ENCODE assay signal across 8 cellular contexts in the genomic region with DNA sequence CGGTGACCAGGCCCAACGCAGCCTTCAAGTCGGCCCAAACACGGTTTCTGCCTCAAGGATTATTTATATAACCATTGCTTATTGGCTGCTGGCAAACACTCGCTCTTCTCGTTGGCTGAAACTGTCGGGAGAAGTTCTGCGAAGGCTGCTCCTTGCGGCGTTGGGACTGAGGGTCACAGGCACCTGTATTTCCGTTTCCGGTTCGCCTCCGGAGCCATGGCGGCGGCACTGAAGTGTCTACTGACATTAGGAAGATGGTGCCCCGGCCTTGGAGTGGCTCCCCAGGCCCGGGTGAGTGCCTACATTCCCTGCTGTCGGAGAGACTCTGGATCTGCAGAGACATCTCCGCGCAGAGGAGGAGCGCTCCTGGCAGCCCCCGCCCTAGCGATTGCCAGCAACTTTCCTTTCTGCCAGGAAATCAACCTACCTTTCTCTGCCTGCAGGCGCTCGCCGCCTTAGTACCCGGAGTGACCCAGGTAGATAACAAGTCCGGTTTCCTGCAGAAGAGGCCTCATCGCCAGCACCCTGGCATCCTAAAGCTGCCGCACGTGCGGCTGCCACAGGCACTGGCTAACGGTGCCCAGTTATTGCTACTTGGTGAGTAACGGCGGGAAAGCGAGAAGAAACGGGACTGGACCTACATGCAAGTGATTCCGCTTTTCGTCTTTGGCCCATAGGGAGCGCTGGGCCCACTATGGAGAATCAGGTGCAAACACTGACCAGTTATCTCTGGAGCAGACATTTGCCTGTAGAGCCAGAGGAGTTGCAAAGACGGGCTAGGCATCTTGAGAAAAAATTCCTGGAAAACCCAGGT. TPM values are rescaled to one million over a fixed set of nuclear protein-coding genes. Genes with fewer than 3 reads are reported as not detected.
DNase-seq lines count a peak whose midpoint lies in the region; ATAC-seq, FAIRE-seq and TF ChIP-seq lines count a peak whose summit lies in the region.

Gene METTL17, plus strand, starts transcription at position 194 of the 814 bp plus-strand sequence. Its CDS starts 23 bp downstream, at position 217.

- peaks cover 13 to 14% of the 10 kb centered on the region in 2 donors for H3K4me1 ChIP-seq in kidney (ENCODE audit: control insufficient read depth in 1 of 2, insufficient read depth in 1 of 2, low read depth in 1 of 2, low read length in 2 of 2)

- intact Hi-C loops in kidney (cut with DNase I) = no loop called here

- H3K9me3 ChIP-seq in kidney (ENCODE audit: control insufficient read depth in 1 of 2, low read length in 2 of 2) = no peaks in the 10 kb centered on the region

- ATAC-seq in GM19035 (IDR thresholded peaks at IDR 0.05; ENCODE audit: unreplicated experiment) (peak; percentile 94), HG03354 (IDR thresholded peaks at IDR 0.05; ENCODE audit: poor library complexity, severe bottlenecking, unreplicated experiment) (peak; percentile 98)

- DNase-seq in Ammon's horn (ENCODE audit: low spot score) = peak; percentile 96
- DNase-seq in NCI-H446 treated with DMSO at 0.1 percent for 48 hours (lab: John Stamatoyannopoulos, UW) = peak; percentile 97
- DNase-seq in activated CD4-positive, alpha-beta T cell treated with anti-CD3 and anti-CD28 coated beads for 1 hour = peak; percentile 71
- peak; percentile 92 for DNase-seq in cerebellum (ENCODE audit: low spot score)
- peak; percentile 96 for DNase-seq in kidney
- DNase-seq in stimulated activated CD4-positive, alpha-beta T cell treated with anti-CD3 and anti-CD28 coated beads, Interleukin-15, amount 100 ng/mL, for 24 hours = peak; percentile 92

- peak within 1 kb of the TSS; percentile 72 to 86 for H3K9ac ChIP-seq in kidney (ENCODE audit: low read length in 2 of 2)

- H3K36me3 ChIP-seq in kidney (ENCODE audit: control insufficient read depth in 1 of 2, insufficient read depth in 2 of 2, low read length in 2 of 2) = peaks cover 16 to 23% of the 10 kb centered on the region in 2 donors

- peak within 1 kb of the TSS; percentile 68 to 85 for H3K27ac ChIP-seq in kidney (ENCODE audit: low read depth in 2 of 2, low read length in 2 of 2)

- FAIRE-seq in kidney (lab: Jason Lieb, UNC) = no peak

- no peak for TF ChIP-seq CTCF in kidney (IDR thresholded peaks at IDR 0.05; ENCODE audit: borderline replicate concordance, extremely low read depth, insufficient read depth)

- H3K4me3 ChIP-seq in kidney (ENCODE audit: low read length in 2 of 2) = peak within 1 kb of the TSS; percentile 93 to 96

RNA-seq across cellular contexts. Expression of gene METTL17, which starts in this region (rescaled TPM):
- 42.2 TPM for total RNA-seq in cerebellum
- total RNA-seq in kidney = 53.2 TPM
- 68.6 TPM for polyA plus RNA-seq in kidney (ENCODE audit: insufficient read depth, low read depth, low replicate concordance)

Comparison
In these comparisons a context has a peak if more than half of its experiments do, and no peak if none do; other contexts are left out.
1. Peak in every context shown above with its lines: DNase-seq, ATAC-seq, H3K4me3 ChIP-seq and H3K27ac ChIP-seq.